In the genomic region with DNA sequence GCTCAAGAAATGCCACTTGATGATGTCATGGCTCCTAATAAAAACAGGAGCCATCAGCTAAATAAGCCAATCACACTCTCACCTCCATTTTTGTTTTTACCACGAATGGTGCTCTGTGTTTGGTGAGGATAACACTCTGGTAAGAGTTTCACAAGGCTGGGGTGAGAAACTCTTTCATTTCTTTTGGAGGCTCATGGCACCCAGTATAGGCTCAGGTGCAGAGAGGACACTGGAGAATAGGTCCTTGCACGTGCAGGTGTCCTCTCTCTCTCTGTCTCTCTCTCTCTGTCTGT, we compare ENCODE assay signal across 27 cellular contexts.
DNase-seq lines count a peak whose midpoint lies in the region; ATAC-seq and TF ChIP-seq lines count a peak whose summit lies in the region.
"Had no signal": no experiment of that assay in that cellular context is flagged by ENCODE, and none has a peak within 500 bp of the region (broad histone marks: within the 10 kb centered on the region; RNA-seq: fewer than 3 reads in every experiment).

No MANE protein-coding gene starts in this region.

- no peaks in the 10 kb centered on the region for H3K27me3 Mint-ChIP-seq in activated CD4-positive, alpha-beta T cell treated with anti-CD3 and anti-CD28 coated beads, Interleukin-2, amount 10 ng/mL, durations not matched to agents 24 days and 14 days
- H3K27me3 Mint-ChIP-seq in activated CD4-positive, alpha-beta T cell treated with anti-CD3 and anti-CD28 coated beads for 36 hours: no peaks in the 10 kb centered on the region
- H3K27me3 Mint-ChIP-seq in H9 (ENCODE audit: low read depth): peaks cover 8% of the 10 kb centered on the region
- H3K27me3 Mint-ChIP-seq in activated T-helper 17 cell treated with anti-CD3 and anti-CD28 coated beads, Interleukin-2, amount 50 U/mL, for 72 hours: no peaks in the 10 kb centered on the region
- H3K27me3 Mint-ChIP-seq in natural killer cell treated with Interleukin-12 subunit alpha and Interleukin-12 subunit beta and Interleukin-15 and Interleukin-18, amount 100 ng/mL, for 72 hours: no peaks in the 10 kb centered on the region

- no peak overlapping the region for H2BK15ac ChIP-seq in H9 (ENCODE audit: low read depth, low read length)

- H2BK120ac ChIP-seq in H9 (ENCODE audit: low read depth, low read length, poor library complexity, severe bottlenecking): no peak overlapping the region

- H3K23me2 ChIP-seq in H9 (ENCODE audit: insufficient read length, low read depth, low read length, poor library complexity, severe bottlenecking): no peaks in the 10 kb centered on the region

- H3K9ac ChIP-seq in H9 (ENCODE audit: extremely low read depth, insufficient read length, low read length): no peak overlapping the region

- no peak overlapping the region for H4K5ac ChIP-seq in H9 (ENCODE audit: insufficient read length, low read depth, low read length)

- POLR2A ChIA-PET in activated CD4-positive, alpha-beta T cell treated with anti-CD3 and anti-CD28 coated beads for 36 hours (lab: Charles Lee): interaction anchor here (1.3 kb wide), 1 partner anchor 11 kb away, joined by 4 read pairs; no protein-coding TSS in a partner anchor

- H4K8ac ChIP-seq in H9 (replicated peaks; ENCODE audit: insufficient read length, low read depth, low read length): no peak overlapping the region

- H3T11ph ChIP-seq in H9 (ENCODE audit: low read length): no peak overlapping the region

- H2BK12ac ChIP-seq in H9 (ENCODE audit: insufficient read length, low read depth, low read length): no peak overlapping the region

- DNase-seq in activated CD4-positive, alpha-beta T cell treated with anti-CD3 and anti-CD28 coated beads, Interleukin-2, amount 10 ng/mL, durations not matched to agents 24 days and 14 days: no peak
- DNase-seq in activated CD4-positive, alpha-beta T cell treated with anti-CD3 and anti-CD28 coated beads for 36 hours: no peak
- DNase-seq in H9: no peak
- DNase-seq in natural killer cell treated with Interleukin-12 subunit alpha and Interleukin-12 subunit beta and Interleukin-15 and Interleukin-18, amount 100 ng/mL, for 72 hours (ENCODE audit: low spot score): peak; percentile 53
- DNase-seq in kidney glomerular epithelial cell (lab: John Stamatoyannopoulos, UW): no peak
- DNase-seq in midbrain (lab: John Stamatoyannopoulos, UW): no peak
- DNase-seq in putamen (ENCODE audit: low spot score): no peak
- DNase-seq: CD8-positive, alpha-beta memory T cell; DMS 273 treated with DMSO at 0.1 percent for 48 hours; DMS79; EL; GDM1; HCEC 1CT; Karpas-422; NCI-H1105; NCI-H1436 treated with DMSO at 0.1 percent for 48 hours; NCI-H187 treated with DMSO at 0.1 percent for 48 hours; NCI-H2171 treated with DMSO at 0.1 percent for 48 hours; NCI-H510A treated with DMSO at 0.1 percent for 48 hours; NCI-H748 treated with DMSO at 0.1 percent for 48 hours; PC-3 had no signal

- CTCF ChIA-PET in activated CD4-positive, alpha-beta T cell treated with anti-CD3 and anti-CD28 coated beads for 36 hours (lab: Charles Lee): interaction anchor here (0.6 kb wide), 1 partner anchor 142 kb away, joined by 3 read pairs; no protein-coding TSS in a partner anchor

- H3K9me3 ChIP-seq in H9 (ENCODE audit: control insufficient read depth, low read depth, low read length): no peaks in the 10 kb centered on the region

- no peak overlapping the region for H3K23ac ChIP-seq in H9 (ENCODE audit: insufficient read length, low read depth, low read length)

- no peaks in the 10 kb centered on the region for H3K9me3 Mint-ChIP-seq in activated CD4-positive, alpha-beta T cell treated with anti-CD3 and anti-CD28 coated beads, Interleukin-2, amount 10 ng/mL, durations not matched to agents 24 days and 14 days
- H3K9me3 Mint-ChIP-seq in activated CD4-positive, alpha-beta T cell treated with anti-CD3 and anti-CD28 coated beads for 36 hours (ENCODE audit: low read depth): no peaks in the 10 kb centered on the region
- no peaks in the 10 kb centered on the region for H3K9me3 Mint-ChIP-seq in H9
- H3K9me3 Mint-ChIP-seq in activated T-helper 17 cell treated with anti-CD3 and anti-CD28 coated beads, Interleukin-2, amount 50 U/mL, for 72 hours: no peaks in the 10 kb centered on the region
- H3K9me3 Mint-ChIP-seq in natural killer cell treated with Interleukin-12 subunit alpha and Interleukin-12 subunit beta and Interleukin-15 and Interleukin-18, amount 100 ng/mL, for 72 hours: no peaks in the 10 kb centered on the region
- H3K9me3 Mint-ChIP-seq: CD8-positive, alpha-beta memory T cell; GM23338 had no signal

- H3K79me2 ChIP-seq in H9 (ENCODE audit: insufficient read depth, low read length): no peaks in the 10 kb centered on the region

- peak overlapping the region; percentile 74 for H3K27ac Mint-ChIP-seq in activated CD4-positive, alpha-beta T cell treated with anti-CD3 and anti-CD28 coated beads, Interleukin-2, amount 10 ng/mL, durations not matched to agents 24 days and 14 days
- no peak overlapping the region for H3K27ac Mint-ChIP-seq in activated CD4-positive, alpha-beta T cell treated with anti-CD3 and anti-CD28 coated beads for 36 hours
- no peak overlapping the region for H3K27ac Mint-ChIP-seq in H9
- no peak overlapping the region for H3K27ac Mint-ChIP-seq in activated T-helper 17 cell treated with anti-CD3 and anti-CD28 coated beads, Interleukin-2, amount 50 U/mL, for 72 hours
- no peak overlapping the region for H3K27ac Mint-ChIP-seq in natural killer cell treated with Interleukin-12 subunit alpha and Interleukin-12 subunit beta and Interleukin-15 and Interleukin-18, amount 100 ng/mL, for 72 hours
- H3K27ac Mint-ChIP-seq: B cell, GM23338 had no signal

- H3K18ac ChIP-seq in H9 (ENCODE audit: insufficient read length, low read depth, low read length): no peak overlapping the region

- intact Hi-C loops in activated CD4-positive, alpha-beta T cell treated with anti-CD3 and anti-CD28 coated beads, Interleukin-2, amount 10 ng/mL, durations not matched to agents 24 days and 14 days (cut with micrococcal nuclease): no loop called here
- intact Hi-C loops in activated CD4-positive, alpha-beta T cell treated with anti-CD3 and anti-CD28 coated beads for 36 hours (cut with DNase I, micrococcal nuclease): no loop called here

- no peaks in the 10 kb centered on the region for H3K36me3 Mint-ChIP-seq in activated CD4-positive, alpha-beta T cell treated with anti-CD3 and anti-CD28 coated beads, Interleukin-2, amount 10 ng/mL, durations not matched to agents 24 days and 14 days (ENCODE audit: low read depth)
- H3K36me3 Mint-ChIP-seq in activated CD4-positive, alpha-beta T cell treated with anti-CD3 and anti-CD28 coated beads for 36 hours (ENCODE audit: low read depth): no peaks in the 10 kb centered on the region
- no peaks in the 10 kb centered on the region for H3K36me3 Mint-ChIP-seq in H9 (ENCODE audit: insufficient read depth in 1 of 3, low read depth in 3 of 3)
- H3K36me3 Mint-ChIP-seq in activated T-helper 17 cell treated with anti-CD3 and anti-CD28 coated beads, Interleukin-2, amount 50 U/mL, for 72 hours (ENCODE audit: low read depth): no peaks in the 10 kb centered on the region
- no peaks in the 10 kb centered on the region for H3K36me3 Mint-ChIP-seq in natural killer cell treated with Interleukin-12 subunit alpha and Interleukin-12 subunit beta and Interleukin-15 and Interleukin-18, amount 100 ng/mL, for 72 hours
- H3K36me3 Mint-ChIP-seq: CD8-positive, alpha-beta memory T cell had no signal

- peaks cover 18% of the 10 kb centered on the region; the same call in 1 of the 2 replicates for H3K4me1 ChIP-seq in H9 (ENCODE audit: insufficient read depth, low read length)

- H4K91ac ChIP-seq in H9 (ENCODE audit: insufficient read length, low read depth, low read length): no peak overlapping the region

- H2AFZ ChIP-seq in H9 (ENCODE audit: low read length): no peak overlapping the region

- no peak overlapping the region for H2BK5ac ChIP-seq in H9 (ENCODE audit: insufficient read length, low read length)

- peak overlapping the region; percentile 16; the same call in 1 of the 2 replicates for H3K14ac ChIP-seq in H9 (ENCODE audit: insufficient read depth, low read length)

- no peaks in the 10 kb centered on the region for H4K20me1 ChIP-seq in H9 (ENCODE audit: control insufficient read depth, insufficient read depth, insufficient read length)

- H3K4me3 Mint-ChIP-seq in activated CD4-positive, alpha-beta T cell treated with anti-CD3 and anti-CD28 coated beads, Interleukin-2, amount 10 ng/mL, durations not matched to agents 24 days and 14 days: no peak overlapping the region
- no peak overlapping the region for H3K4me3 Mint-ChIP-seq in activated CD4-positive, alpha-beta T cell treated with anti-CD3 and anti-CD28 coated beads for 36 hours
- H3K4me3 Mint-ChIP-seq in H9: no peak overlapping the region
- H3K4me3 Mint-ChIP-seq in activated T-helper 17 cell treated with anti-CD3 and anti-CD28 coated beads, Interleukin-2, amount 50 U/mL, for 72 hours: no peak overlapping the region
- no peak overlapping the region for H3K4me3 Mint-ChIP-seq in natural killer cell treated with Interleukin-12 subunit alpha and Interleukin-12 subunit beta and Interleukin-15 and Interleukin-18, amount 100 ng/mL, for 72 hours
- H3K4me3 Mint-ChIP-seq: B cell; CD8-positive, alpha-beta memory T cell; GM23338 had no signal

- H3K27ac ChIP-seq in H9 (ENCODE audit: insufficient read length, low read depth, low read length): no peak overlapping the region
- H3K27ac ChIP-seq: 22Rv1, C4-2B, HL-60 had no signal

- H3K27me3 ChIP-seq in H9 (ENCODE audit: insufficient read depth, low read length): no peaks in the 10 kb centered on the region

- H3K56ac ChIP-seq in H9 (ENCODE audit: insufficient read length, low read depth, low read length): no peak overlapping the region

- no peaks in the 10 kb centered on the region for H3K79me1 ChIP-seq in H9 (ENCODE audit: insufficient read depth, low read depth, low read length, poor library complexity, severe bottlenecking)

- no peak overlapping the region for H3K4ac ChIP-seq in H9 (ENCODE audit: low read depth, low read length)

- H2BK20ac ChIP-seq in H9 (ENCODE audit: low read depth, low read length, poor library complexity, severe bottlenecking): no peak overlapping the region

- H3K4me2 ChIP-seq in H9 (ENCODE audit: insufficient read depth, insufficient read length, low read length): no peak overlapping the region

- ATAC-seq in activated CD4-positive, alpha-beta T cell treated with anti-CD3 and anti-CD28 coated beads for 36 hours: no peak
- ATAC-seq in activated T-helper 17 cell treated with anti-CD3 and anti-CD28 coated beads, Interleukin-2, amount 50 U/mL, for 72 hours (replicated peaks): peak; percentile 55
- peak; percentile 37 to 73 for ATAC-seq in natural killer cell treated with Interleukin-12 subunit alpha and Interleukin-12 subunit beta and Interleukin-15 and Interleukin-18, amount 100 ng/mL, for 72 hours
- ATAC-seq: GM23338, PC-3 had no signal

- H2AK5ac ChIP-seq in H9 (ENCODE audit: insufficient read length, low read length): no peak overlapping the region

- TF ChIP-seq CTCF in H9 (conservative IDR thresholded peaks at IDR 0.05): no peak

- WGBS in H9 (ENCODE audit: extremely low coverage, insufficient read length, low lambda C conversion rate): no CpG with 5 or more reads among the region's 2 CpGs

- peaks cover 16% of the 10 kb centered on the region for H3K4me1 Mint-ChIP-seq in activated CD4-positive, alpha-beta T cell treated with anti-CD3 and anti-CD28 coated beads, Interleukin-2, amount 10 ng/mL, durations not matched to agents 24 days and 14 days
- H3K4me1 Mint-ChIP-seq in activated CD4-positive, alpha-beta T cell treated with anti-CD3 and anti-CD28 coated beads for 36 hours: peaks cover 24% of the 10 kb centered on the region
- peaks cover 49 to 55% of the 10 kb centered on the region in 2 experiments for H3K4me1 Mint-ChIP-seq in H9
- peaks cover 4% of the 10 kb centered on the region for H3K4me1 Mint-ChIP-seq in activated T-helper 17 cell treated with anti-CD3 and anti-CD28 coated beads, Interleukin-2, amount 50 U/mL, for 72 hours
- peaks cover 2 to 5% of the 10 kb centered on the region in 2 donors for H3K4me1 Mint-ChIP-seq in natural killer cell treated with Interleukin-12 subunit alpha and Interleukin-12 subunit beta and Interleukin-15 and Interleukin-18, amount 100 ng/mL, for 72 hours (ENCODE audit: low read depth in 2 of 2)
- H3K4me1 Mint-ChIP-seq: B cell; CD8-positive, alpha-beta memory T cell had no signal
